35 cellular contexts compared by ENCODE assay signal in genomic region chr7:127080576-127080975, GRCh38.
"Had no signal": no experiment of that assay in that cellular context is flagged by ENCODE, and none has a peak within 500 bp of the region (broad histone marks: within the 10 kb centered on the region; RNA-seq: fewer than 3 reads in every experiment).

No MANE protein-coding gene starts in this region.

- DNase-seq: activated B cell treated with CpG ODN at 0.5 μM for 24 hours; activated CD4-positive, alpha-beta memory T cell treated with anti-CD3 and anti-CD28 coated beads for 36 hours; activated CD4-positive, alpha-beta T cell treated with anti-CD3 and anti-CD28 coated beads for 4 hours; activated CD4-positive, alpha-beta T cell treated with anti-CD3 and anti-CD28 coated beads, Interleukin-2, amount 10 ng/mL, durations not matched to agents 24 days and 14 days; activated CD4-positive, alpha-beta T cell treated with anti-CD3 and anti-CD28 coated beads, Interleukin-2, amount 50 U/mL, for 1 hour; activated CD4-positive, alpha-beta T cell treated with anti-CD3 and anti-CD28 coated beads, Interleukin-2, amount 50 U/mL, for 4 hours; activated CD4-positive, CD25-positive, alpha-beta regulatory T cell treated with anti-CD3 and anti-CD28 coated beads, Interleukin-2, amount 50 U/mL, for 72 hours; activated CD8-positive, alpha-beta memory T cell treated with anti-CD3 and anti-CD28 coated beads, Interleukin-2, amount 50 U/mL, for 4 hours; activated CD8-positive, alpha-beta T cell treated with anti-CD3 and anti-CD28 coated beads for 36 hours; activated effector memory CD4-positive, alpha-beta T cell treated with anti-CD3 and anti-CD28 coated beads, Interleukin-2, amount 50 U/mL, for 16 hours; activated gamma-delta T cell treated with Interleukin-2 at 50 U/mL for 16 hours; activated naive CD4-positive, alpha-beta T cell; activated naive CD4-positive, alpha-beta T cell treated with anti-CD3 and anti-CD28 coated beads for 36 hours; activated naive CD4-positive, alpha-beta T cell treated with anti-CD3 and anti-CD28 coated beads, Interleukin-2, amount 50 U/mL, for 16 hours; activated naive CD8-positive, alpha-beta T cell treated with anti-CD3 and anti-CD28 coated beads for 36 hours; activated T-cell treated with anti-CD3 and anti-CD28 coated beads for 4 hours; activated T-cell treated with anti-CD3 and anti-CD28 coated beads, Interleukin-2, amount 50 U/mL, for 1 hour; activated T-cell treated with anti-CD3 and anti-CD28 coated beads, Interleukin-2, amount 50 U/mL, for 4 hours; activated T-cell treated with anti-CD3 and anti-CD28 coated beads, Interleukin-2, amount 50 U/mL, for 72 hours; adrenal gland; amniotic stem cell; aorta; body of pancreas; brain microvascular endothelial cell; central memory CD4-positive, alpha-beta T cell; T-helper 1 cell; T-helper 2 cell; T-helper 9 cell had no signal

- H3K4me1 ChIP-seq: adrenal gland, body of pancreas, breast epithelium had no signal

- H3K9me3 Mint-ChIP-seq: activated B cell treated with CpG ODN at 0.5 μM for 24 hours; activated CD4-positive, alpha-beta memory T cell treated with anti-CD3 and anti-CD28 coated beads for 36 hours; activated CD4-positive, alpha-beta T cell treated with anti-CD3 and anti-CD28 coated beads, Interleukin-2, amount 10 ng/mL, durations not matched to agents 24 days and 14 days; activated CD8-positive, alpha-beta T cell treated with anti-CD3 and anti-CD28 coated beads for 36 hours; activated naive CD4-positive, alpha-beta T cell treated with anti-CD3 and anti-CD28 coated beads for 36 hours; activated T-cell treated with anti-CD3 and anti-CD28 coated beads, Interleukin-2, amount 50 U/mL, for 4 hours; activated T-helper 1 cell treated with anti-CD3 and anti-CD28 coated beads, Interleukin-12 subunit alpha, Interleukin-12 subunit beta, Interleukin-2, Interleukin-4 antibody, amounts not matched to agents 30 ng/mL and 10 ng/mL and 1 ng/mL, durations not matched to agents 14 hours and 24 hours and 36 hours; activated T-helper 2 cell treated with anti-CD3 and anti-CD28 coated beads, Interferon-gamma antibody, Interleukin-2, Interleukin-4, amounts not matched to agents 10 μg/mL and 5 μg/mL and 100 μg/mL, durations not matched to agents 14 hours and 24 hours and 36 hours; T-helper 1 cell treated with Interleukin-12 subunit alpha and Interleukin-12 subunit beta and Interleukin-4 antibody, amounts not matched to agents 30 μg/mL and 1 μg/mL, for 36 hours; T-helper 2 cell treated with Interferon-gamma antibody and Interleukin-4, amounts not matched to agents 5 μg/mL and 100 μg/mL, for 36 hours had no signal

- H3K36me3 Mint-ChIP-seq: activated CD4-positive, alpha-beta memory T cell treated with anti-CD3 and anti-CD28 coated beads for 36 hours; activated naive CD4-positive, alpha-beta T cell treated with anti-CD3 and anti-CD28 coated beads, Interleukin-2, amount 50 U/mL, for 72 hours; activated naive CD8-positive, alpha-beta T cell treated with anti-CD3 and anti-CD28 coated beads for 36 hours had no signal

- H3K36me3 ChIP-seq: adrenal gland, brain microvascular endothelial cell, breast epithelium had no signal

- H3K4me3 ChIP-seq: adrenal gland, body of pancreas, breast epithelium had no signal

- ATAC-seq: activated CD8-positive, alpha-beta T cell treated with anti-CD3 and anti-CD28 coated beads for 36 hours; activated naive CD4-positive, alpha-beta T cell treated with anti-CD3 and anti-CD28 coated beads, Interleukin-2, amount 50 U/mL, for 72 hours; activated T-cell treated with anti-CD3 and anti-CD28 coated beads, Interleukin-2, amount 50 U/mL, for 4 hours; activated T-cell treated with anti-CD3 and anti-CD28 coated beads, Interleukin-2, amount 50 U/mL, for 72 hours; body of pancreas had no signal

- H3K27ac Mint-ChIP-seq: activated B cell treated with CpG ODN at 0.5 μM for 24 hours; activated CD4-positive, alpha-beta memory T cell treated with anti-CD3 and anti-CD28 coated beads for 36 hours; activated CD4-positive, alpha-beta T cell treated with anti-CD3 and anti-CD28 coated beads, Interleukin-2, amount 10 ng/mL, durations not matched to agents 24 days and 14 days; activated CD8-positive, alpha-beta T cell treated with anti-CD3 and anti-CD28 coated beads for 36 hours; activated naive CD4-positive, alpha-beta T cell treated with anti-CD3 and anti-CD28 coated beads for 36 hours; activated naive CD4-positive, alpha-beta T cell treated with anti-CD3 and anti-CD28 coated beads, Interleukin-2, amount 50 U/mL, for 72 hours; activated naive CD8-positive, alpha-beta T cell treated with anti-CD3 and anti-CD28 coated beads for 36 hours; activated T-cell treated with anti-CD3 and anti-CD28 coated beads, Interleukin-2, amount 50 U/mL, for 72 hours; activated T-helper 1 cell treated with anti-CD3 and anti-CD28 coated beads, Interleukin-12 subunit alpha, Interleukin-12 subunit beta, Interleukin-2, Interleukin-4 antibody, amounts not matched to agents 30 ng/mL and 10 ng/mL and 1 ng/mL, durations not matched to agents 14 hours and 24 hours and 36 hours; activated T-helper 2 cell treated with anti-CD3 and anti-CD28 coated beads, Interferon-gamma antibody, Interleukin-2, Interleukin-4, amounts not matched to agents 10 μg/mL and 5 μg/mL and 100 μg/mL, durations not matched to agents 14 hours and 24 hours and 36 hours; T-helper 1 cell treated with Interleukin-12 subunit alpha and Interleukin-12 subunit beta and Interleukin-4 antibody, amounts not matched to agents 30 μg/mL and 1 μg/mL, for 36 hours; T-helper 2 cell treated with Interferon-gamma antibody and Interleukin-4, amounts not matched to agents 5 μg/mL and 100 μg/mL, for 36 hours had no signal

- H3K27ac ChIP-seq: adrenal gland, body of pancreas, brain microvascular endothelial cell, breast epithelium, VCaP had no signal

- H3K4me3 Mint-ChIP-seq: activated B cell treated with CpG ODN at 0.5 μM for 24 hours; activated CD4-positive, alpha-beta memory T cell treated with anti-CD3 and anti-CD28 coated beads for 36 hours; activated CD4-positive, alpha-beta T cell treated with anti-CD3 and anti-CD28 coated beads, Interleukin-2, amount 10 ng/mL, durations not matched to agents 24 days and 14 days; activated CD8-positive, alpha-beta T cell treated with anti-CD3 and anti-CD28 coated beads for 36 hours; activated naive CD4-positive, alpha-beta T cell treated with anti-CD3 and anti-CD28 coated beads for 36 hours; activated naive CD8-positive, alpha-beta T cell treated with anti-CD3 and anti-CD28 coated beads for 36 hours; activated T-cell treated with anti-CD3 and anti-CD28 coated beads, Interleukin-2, amount 50 U/mL, for 4 hours; activated T-cell treated with anti-CD3 and anti-CD28 coated beads, Interleukin-2, amount 50 U/mL, for 72 hours; activated T-helper 1 cell treated with anti-CD3 and anti-CD28 coated beads, Interleukin-12 subunit alpha, Interleukin-12 subunit beta, Interleukin-2, Interleukin-4 antibody, amounts not matched to agents 30 ng/mL and 10 ng/mL and 1 ng/mL, durations not matched to agents 14 hours and 24 hours and 36 hours; T-helper 1 cell treated with Interleukin-12 subunit alpha and Interleukin-12 subunit beta and Interleukin-4 antibody, amounts not matched to agents 30 μg/mL and 1 μg/mL, for 36 hours; T-helper 2 cell treated with Interferon-gamma antibody and Interleukin-4, amounts not matched to agents 5 μg/mL and 100 μg/mL, for 36 hours had no signal

- H3K4me1 Mint-ChIP-seq: activated B cell treated with CpG ODN at 0.5 μM for 24 hours; activated CD4-positive, alpha-beta T cell treated with anti-CD3 and anti-CD28 coated beads, Interleukin-2, amount 10 ng/mL, durations not matched to agents 24 days and 14 days; activated naive CD8-positive, alpha-beta T cell treated with anti-CD3 and anti-CD28 coated beads for 36 hours had no signal

- H3K27me3 ChIP-seq: adrenal gland, body of pancreas, brain microvascular endothelial cell, breast epithelium had no signal

- H3K27me3 Mint-ChIP-seq: activated B cell treated with CpG ODN at 0.5 μM for 24 hours; activated CD4-positive, alpha-beta T cell treated with anti-CD3 and anti-CD28 coated beads, Interleukin-2, amount 10 ng/mL, durations not matched to agents 24 days and 14 days had no signal
